ENCODE assay signal across 30 cellular contexts in the genomic region with DNA sequence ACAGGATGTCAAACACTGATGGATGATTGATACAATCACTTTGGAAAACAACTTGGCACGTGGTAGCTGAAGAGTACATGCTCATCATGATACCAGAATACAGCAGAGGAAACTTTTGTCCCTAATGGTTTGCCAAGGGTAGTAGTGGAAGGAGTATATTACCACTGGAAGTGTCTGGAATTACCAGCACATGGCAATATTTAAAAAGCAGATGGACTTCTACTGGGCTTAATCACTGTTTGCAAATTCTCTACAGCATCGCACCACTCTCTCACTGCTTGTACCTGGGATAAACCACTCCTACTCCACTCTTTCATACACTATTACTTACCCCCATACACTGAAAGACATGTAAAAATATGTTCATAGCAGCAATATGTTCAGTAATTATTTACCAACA. TPM values are rescaled to one million over a fixed set of nuclear protein-coding genes. Genes with fewer than 3 reads are reported as not detected.
"Had no signal": no experiment of that assay in that cellular context is flagged by ENCODE, and none has a peak within 500 bp of the region (broad histone marks: within the 10 kb centered on the region; RNA-seq: fewer than 3 reads in every experiment).

No MANE protein-coding gene starts in this region.

- FAIRE-seq: bronchial epithelial cell had no signal

- H3K9me3 ChIP-seq: ascending aorta, heart right ventricle had no signal

- H3K4me3 ChIP-seq: ascending aorta, coronary artery, dorsolateral prefrontal cortex, heart right ventricle had no signal

- ATAC-seq: activated CD4-positive, alpha-beta T cell treated with anti-CD3 and anti-CD28 coated beads for 36 hours; activated naive CD4-positive, alpha-beta T cell treated with anti-CD3 and anti-CD28 coated beads, Interleukin-2, amount 50 U/mL, for 72 hours; activated T-cell treated with anti-CD3 and anti-CD28 coated beads, Interleukin-2, amount 50 U/mL, for 72 hours; esophagus mucosa; heart right ventricle had no signal

- H3K27ac ChIP-seq: ascending aorta, brain microvascular endothelial cell, coronary artery, dorsolateral prefrontal cortex, heart right ventricle had no signal

- H3K27me3 ChIP-seq: ascending aorta, brain microvascular endothelial cell, dorsolateral prefrontal cortex, heart right ventricle had no signal

- DNase-seq: activated CD4-positive, alpha-beta memory T cell treated with anti-CD3 and anti-CD28 coated beads for 36 hours; activated CD4-positive, alpha-beta T cell treated with anti-CD3 and anti-CD28 coated beads for 36 hours; activated CD4-positive, alpha-beta T cell treated with anti-CD3 and anti-CD28 coated beads, Interleukin-2, amount 10 ng/mL, durations not matched to agents 24 days and 14 days; activated CD4-positive, CD25-positive, alpha-beta regulatory T cell; activated CD4-positive, CD25-positive, alpha-beta regulatory T cell treated with anti-CD3 and anti-CD28 coated beads, Interleukin-2, amount 50 U/mL, for 72 hours; activated CD8-positive, alpha-beta memory T cell treated with anti-CD3 and anti-CD28 coated beads, Interleukin-2, amount 50 U/mL, for 48 hours; activated gamma-delta T cell; activated naive CD4-positive, alpha-beta T cell; activated naive CD4-positive, alpha-beta T cell treated with anti-CD3 and anti-CD28 coated beads, Interleukin-2, amount 10 ng/mL, durations not matched to agents 7 days and 5 days; activated naive CD8-positive, alpha-beta T cell treated with anti-CD3 and anti-CD28 coated beads, Interleukin-2, amount 10 ng/mL, durations not matched to agents 7 days and 5 days; activated T-cell treated with anti-CD3 and anti-CD28 coated beads for 4 hours; activated T-cell treated with anti-CD3 and anti-CD28 coated beads, Interleukin-2, amount 50 U/mL, for 24 hours; activated T-cell treated with anti-CD3 and anti-CD28 coated beads, Interleukin-2, amount 50 U/mL, for 72 hours; brain microvascular endothelial cell; dorsolateral prefrontal cortex; effector memory CD4-positive, alpha-beta T cell; endodermal cell; foreskin fibroblast; heart right ventricle; T-helper 1 cell; T-helper 2 cell had no signal

- H3K4me1 ChIP-seq: ascending aorta had no signal

RNA-seq across cellular contexts. Expression of gene GP5, which starts 19.6 kb away (rescaled TPM):
- total RNA-seq: epithelial cell of proximal tubule, frontal cortex, glomerular endothelial cell had no signal

RNA-seq across cellular contexts. Expression of gene LRRC15, which starts 49.1 kb away (rescaled TPM):
- total RNA-seq: activated CD4-positive, alpha-beta memory T cell treated with anti-CD3 and anti-CD28 coated beads for 36 hours; activated CD4-positive, alpha-beta T cell treated with anti-CD3 and anti-CD28 coated beads, Interleukin-2, amount 10 ng/mL, durations not matched to agents 24 days and 14 days; activated naive CD4-positive, alpha-beta T cell treated with anti-CD3 and anti-CD28 coated beads, Interleukin-2, amount 50 U/mL, for 72 hours; activated naive CD8-positive, alpha-beta T cell treated with anti-CD3 and anti-CD28 coated beads, Interleukin-2, amount 10 ng/mL, durations not matched to agents 7 days and 5 days; activated T-cell treated with anti-CD3 and anti-CD28 coated beads, Interleukin-2, amount 50 U/mL, for 72 hours; ascending aorta; bronchial epithelial cell; cerebellum; epithelial cell of proximal tubule; frontal cortex; glomerular endothelial cell had no signal
